5 cellular contexts compared by ENCODE assay signal in the genomic region with DNA sequence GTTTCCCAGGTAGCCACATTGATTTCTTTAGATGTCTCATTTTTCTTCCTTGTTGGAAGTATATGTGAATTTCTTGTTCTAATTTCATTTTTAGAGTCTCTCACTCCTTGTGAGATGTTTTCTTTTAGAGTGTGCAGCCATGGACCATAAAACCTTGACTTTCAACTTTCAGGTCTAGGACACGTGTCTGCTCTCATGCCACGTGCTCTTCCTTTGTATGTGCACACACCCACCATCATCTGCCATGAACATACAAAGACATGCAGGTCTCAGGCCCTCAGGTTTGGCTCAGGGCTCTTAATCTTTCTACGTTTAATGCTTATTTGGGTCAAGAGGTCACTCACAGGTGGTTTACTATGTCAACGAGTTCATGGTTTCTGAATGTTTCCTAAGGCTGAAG.
"Had no signal": no experiment of that assay in that cellular context is flagged by ENCODE, and none has a peak within 500 bp of the region (broad histone marks: within the 10 kb centered on the region; RNA-seq: fewer than 3 reads in every experiment).

No MANE protein-coding gene starts in this region.

- H3K4me3 ChIP-seq: GM23338 had no signal

- DNase-seq: H9, HCEC 1CT, KBM-7 had no signal

- H3K27ac ChIP-seq: KMS-11 had no signal
